ENCODE assay signal across 8 cellular contexts in genomic region chr19:1437609-1438008, GRCh38. TPM values are rescaled to one million over a fixed set of nuclear protein-coding genes. Genes with fewer than 3 reads are reported as not detected.
A peak's percentile ranks its signal among the peaks of the same experiment; 100 is the strongest.
DNase-seq lines count a peak whose midpoint lies in the region; ATAC-seq, FAIRE-seq and TF ChIP-seq lines count a peak whose summit lies in the region.
"Had no signal": no experiment of that assay in that cellular context is flagged by ENCODE, and none has a peak within 500 bp of the region (broad histone marks: within the 10 kb centered on the region; RNA-seq: fewer than 3 reads in every experiment).

No MANE protein-coding gene starts in this region.

- H4K20me1 ChIP-seq in GM23338 (replicated peaks; ENCODE audit: insufficient read depth): peaks cover 38% of the 10 kb centered on the region

- no peaks in the 10 kb centered on the region for H3K27me3 ChIP-seq in GM23338 (ENCODE audit: insufficient read depth)
- no peaks in the 10 kb centered on the region for H3K27me3 ChIP-seq in Peyer's patch
- no peaks in the 10 kb centered on the region for H3K27me3 ChIP-seq in esophagus muscularis mucosa
- H3K27me3 ChIP-seq in skeletal muscle tissue (ENCODE audit: control insufficient read depth in 3 of 3, insufficient read depth in 3 of 3, low read length in 3 of 3): no peaks in the 10 kb centered on the region
- no peaks in the 10 kb centered on the region for H3K27me3 ChIP-seq in ovary
- H3K27me3 ChIP-seq: foreskin keratinocyte had no signal

- intact Hi-C loops in esophagus muscularis mucosa (cut with DNase I): no loop called here
- intact Hi-C loops in ovary (cut with DNase I): loop anchor here in 1 of 4 donors (2.0 kb wide), 1 partner anchor 19 kb away; no protein-coding TSS in a partner anchor

- peaks cover 66% of the 10 kb centered on the region for H3F3A ChIP-seq in GM23338 (replicated peaks; ENCODE audit: low read depth)

- peak overlapping the region; percentile 0; the same call in 1 of the 2 replicates for H3K4me2 ChIP-seq in GM23338

- peak overlapping the region; percentile 97; the same call in 1 of the 2 replicates for H3K4me3 ChIP-seq in GM23338
- H3K4me3 ChIP-seq in Peyer's patch: peak overlapping the region in 3 of 4 donors; percentile 70 to 84 (median 70)
- peak overlapping the region; percentile 68 to 98 (median 88) for H3K4me3 ChIP-seq in esophagus muscularis mucosa
- H3K4me3 ChIP-seq in skeletal muscle tissue (ENCODE audit: low read length in 3 of 3): peak overlapping the region; percentile 67 to 94 (median 94)
- H3K4me3 ChIP-seq in ovary: no peak overlapping the region

- TF ChIP-seq EP300 in esophagus muscularis mucosa (IDR thresholded peaks at IDR 0.05) (no peak), ovary (IDR thresholded peaks at IDR 0.05) (no peak)

- no peaks in the 10 kb centered on the region for H3K9me2 ChIP-seq in GM23338 (ENCODE audit: insufficient read depth)

- H3K79me2 ChIP-seq in GM23338 (replicated peaks; ENCODE audit: insufficient read depth): peaks cover 24% of the 10 kb centered on the region

- H2AFZ ChIP-seq in GM23338: no peak overlapping the region

- peak overlapping the region in 2 of 3 donors; percentile 65 to 79 for H3K9ac ChIP-seq in skeletal muscle tissue (ENCODE audit: low read depth in 1 of 3, low read length in 3 of 3)

- peaks cover 56% of the 10 kb centered on the region for H3K36me3 Mint-ChIP-seq in GM23338 (ENCODE audit: low read depth)

- no peaks in the 10 kb centered on the region; the same call in 2 of the 3 replicates for H3K9me3 Mint-ChIP-seq in GM23338

- TF ChIP-seq POLR2A in Peyer's patch (IDR thresholded peaks at IDR 0.05) (no peak), esophagus muscularis mucosa (IDR thresholded peaks at IDR 0.05; ENCODE audit: low read depth) (no peak), ovary (IDR thresholded peaks at IDR 0.05) (no peak)

- no peak for FAIRE-seq in urothelium cell line (lab: Jason Lieb, UNC)

- no peak for ATAC-seq in GM23338

- H3K36me3 ChIP-seq in GM23338 (ENCODE audit: insufficient read depth): peaks cover 24% of the 10 kb centered on the region
- peaks cover 0 to 60% (median 0%) of the 10 kb centered on the region in 3 donors for H3K36me3 ChIP-seq in Peyer's patch
- H3K36me3 ChIP-seq in esophagus muscularis mucosa: peaks cover 48 to 68% (median 64%) of the 10 kb centered on the region in 4 donors
- peaks cover 44 to 49% (median 46%) of the 10 kb centered on the region in 3 donors for H3K36me3 ChIP-seq in skeletal muscle tissue (ENCODE audit: control insufficient read depth in 3 of 3, insufficient read depth in 3 of 3, low read length in 3 of 3)
- no peaks in the 10 kb centered on the region for H3K36me3 ChIP-seq in ovary

- no peak for DNase-seq in GM23338 (ENCODE audit: low spot score)
- no peak for DNase-seq in Peyer's patch
- no peak for DNase-seq in esophagus muscularis mucosa (ENCODE audit: extremely low spot score)
- no peak for DNase-seq in T1000 (lab: John Stamatoyannopoulos, UW)
- DNase-seq in urothelium cell line (ENCODE audit: low spot score): no peak
- no peak for DNase-seq in ovary

- peaks cover 30% of the 10 kb centered on the region for H3K27me3 Mint-ChIP-seq in GM23338 (ENCODE audit: insufficient read depth, low read depth, poor library complexity)

- 61% methylated on average over 8 of the region's 8 CpGs for WGBS in esophagus muscularis mucosa
- WGBS in ovary, 3 donors: 2 to 14% (median 2%) methylated on average over 8 of the region's 8 CpGs

- H3K9me3 ChIP-seq in Peyer's patch: no peaks in the 10 kb centered on the region
- H3K9me3 ChIP-seq in esophagus muscularis mucosa: no peaks in the 10 kb centered on the region
- H3K9me3 ChIP-seq in skeletal muscle tissue (ENCODE audit: control insufficient read depth in 3 of 3, low read length in 3 of 3): no peaks in the 10 kb centered on the region
- H3K9me3 ChIP-seq in ovary: no peaks in the 10 kb centered on the region

- H3K27ac ChIP-seq in GM23338 (ENCODE audit: low read depth): no peak overlapping the region
- peak overlapping the region in 3 of 4 donors; percentile 56 to 88 (median 87) for H3K27ac ChIP-seq in Peyer's patch
- H3K27ac ChIP-seq in esophagus muscularis mucosa (replicated peaks in 1 of 4): no peak overlapping the region
- H3K27ac ChIP-seq in skeletal muscle tissue (ENCODE audit: low read depth, low read length): no peak overlapping the region
- no peak overlapping the region for H3K27ac ChIP-seq in ovary

- H3K27ac Mint-ChIP-seq in GM23338: peak overlapping the region; percentile 100; the same call in 1 of the 2 replicates

- H3K4me1 ChIP-seq in GM23338 (ENCODE audit: insufficient read depth) (peaks cover 9% of the 10 kb centered on the region; the same call in 1 of the 2 replicates), Peyer's patch (peaks cover 0 to 15% (median 9%) of the 10 kb centered on the region in 4 donors), esophagus muscularis mucosa (peaks cover 15 to 32% (median 27%) of the 10 kb centered on the region in 4 donors), skeletal muscle tissue (ENCODE audit: control insufficient read depth in 3 of 3, insufficient read depth in 3 of 3, low read length in 3 of 3) (peaks cover 14 to 37% (median 27%) of the 10 kb centered on the region in 3 donors), ovary (ENCODE audit: insufficient read depth) (peaks cover 6% of the 10 kb centered on the region)
- H3K4me1 ChIP-seq: foreskin keratinocyte had no signal

- TF ChIP-seq CTCF in GM23338 (conservative IDR thresholded peaks at IDR 0.05; ENCODE audit: low read depth in 2 of 2): no peak
- no peak for TF ChIP-seq CTCF in Peyer's patch (IDR thresholded peaks at IDR 0.05)
- TF ChIP-seq CTCF in esophagus muscularis mucosa (IDR thresholded peaks at IDR 0.05): no peak
- TF ChIP-seq CTCF in ovary (IDR thresholded peaks at IDR 0.05): no peak

- H3K4me3 Mint-ChIP-seq in GM23338: peak overlapping the region; percentile 97

- peaks cover 18% of the 10 kb centered on the region for H3K4me1 Mint-ChIP-seq in GM23338

TF ChIP-seq in GM23338, 12 proteins besides CTCF, POLR2A, EP300 and RAD21 (continues in another document):
- TF ChIP-seq EZH2 (IDR thresholded peaks at IDR 0.05; ENCODE audit: low read depth, unreplicated experiment) (no peak), EZH2phosphoT487 (IDR thresholded peaks at IDR 0.05; ENCODE audit: unreplicated experiment) (no peak), ZNF114 (CRISPR knock-in tag; IDR thresholded peaks at IDR 0.05) (no peak)

RNA-seq across cellular contexts. Expression of gene RPS15, which starts 0.6 kb away (rescaled TPM):
- 2,953 and 3,723 TPM in 2 replicates for total RNA-seq in GM23338 (2014; rRNA removed; shearing (Covaris generic))
- polyA plus RNA-seq in GM23338 (2016; fragmentation: Nextera tagmentation; extraction: Ambion mirVana): 3,861 and 4,267 TPM in 2 replicates
- 1,000 to 10,000 TPM; 1,044 to 1,915 (median 1,354) TPM for total RNA-seq in Peyer's patch
- total RNA-seq in esophagus muscularis mucosa: 1,000 to 10,000 TPM; 1,297 to 2,978 (median 2,171) TPM
- total RNA-seq in skeletal muscle tissue: 354 TPM
- 1,000 to 10,000 TPM; 1,643 to 7,253 (median 2,328) TPM for total RNA-seq in ovary
- 1,000 to 10,000 TPM in 1 of 2 donors, 100 to 1,000 TPM in 1; 174 to 5,234 TPM for polyA plus RNA-seq in ovary

RNA-seq across cellular contexts. Expression of gene APC2, which starts 12.3 kb away (rescaled TPM):
- total RNA-seq in GM23338 (2014; rRNA removed; shearing (Covaris generic)): 14.3 and 18.3 TPM in 2 replicates
- polyA plus RNA-seq in GM23338 (2016; fragmentation: Nextera tagmentation; extraction: Ambion mirVana) (1.4 TPM in 2 replicates), ovary (under 1 TPM in 1 of 2 donors, not detected in 1; 0.02 TPM)
- total RNA-seq in Peyer's patch (under 1 TPM in 3 of 4 donors, not detected in 1; 0.18 to 0.76 (median 0.27) TPM), esophagus muscularis mucosa (1 to 10 TPM in 2 of 4 donors, under 1 TPM in 2; 0.42 to 1.8 (median 1.2) TPM), skeletal muscle tissue (1.0 TPM), ovary (under 1 TPM; under 0.01 to 0.28 (median 0.12) TPM)

RNA-seq across cellular contexts. Expression of gene DAZAP1, which starts 30.2 kb away (rescaled TPM):
- 180 and 194 TPM in 2 replicates for total RNA-seq in GM23338 (2014; rRNA removed; shearing (Covaris generic))
- polyA plus RNA-seq in GM23338 (2016; fragmentation: Nextera tagmentation; extraction: Ambion mirVana) (44.1 and 48.1 TPM in 2 replicates), ovary (10 to 100 TPM; 29.6 to 58.5 TPM)
- total RNA-seq in Peyer's patch (10 to 100 TPM; 37.5 to 90.9 (median 58.2) TPM), esophagus muscularis mucosa (10 to 100 TPM; 44.9 to 79.4 (median 52.9) TPM), skeletal muscle tissue (27.1 TPM), ovary (100 to 1,000 TPM in 1 of 7 donors, 10 to 100 TPM in 6; 35.4 to 113 (median 79.5) TPM)

RNA-seq across cellular contexts. Expression of gene GAMT, which starts 36.3 kb away (rescaled TPM):
- total RNA-seq in GM23338 (2014; rRNA removed; shearing (Covaris generic)): 21.5 and 27.3 TPM in 2 replicates
- polyA plus RNA-seq in GM23338 (2016; fragmentation: Nextera tagmentation; extraction: Ambion mirVana): 33.6 and 36.9 TPM in 2 replicates
- 1 to 10 TPM in 2 of 4 donors, not detected in 2; 2.5 to 3.1 TPM for total RNA-seq in Peyer's patch
- 10 to 100 TPM in 3 of 4 donors, 1 to 10 TPM in 1; 5.8 to 13.4 (median 11.9) TPM for total RNA-seq in esophagus muscularis mucosa
- 101 TPM for total RNA-seq in skeletal muscle tissue
- total RNA-seq in ovary: 10 to 100 TPM in 6 of 7 donors, 1 to 10 TPM in 1; 8.3 to 34.1 (median 20.1) TPM
- 10 to 100 TPM in 1 of 2 donors, 1 to 10 TPM in 1; 8.0 to 13.8 TPM for polyA plus RNA-seq in ovary

RNA-seq across cellular contexts. Expression of gene C19orf25, which starts 41.4 kb away (rescaled TPM):
- 61.1 and 64.9 TPM in 2 replicates for total RNA-seq in GM23338 (2014; rRNA removed; shearing (Covaris generic))
- polyA plus RNA-seq in GM23338 (2016; fragmentation: Nextera tagmentation; extraction: Ambion mirVana): 43.5 and 50.1 TPM in 2 replicates
- 10 to 100 TPM; 35.5 to 68.5 (median 61.9) TPM for total RNA-seq in Peyer's patch
- total RNA-seq in esophagus muscularis mucosa: 10 to 100 TPM; 21.6 to 43.6 (median 29.8) TPM
- 11.5 TPM for total RNA-seq in skeletal muscle tissue
- total RNA-seq in ovary: 10 to 100 TPM; 15.3 to 25.8 (median 22.2) TPM
- 10 to 100 TPM in 1 of 2 donors, 1 to 10 TPM in 1; 1.1 to 26.3 TPM for polyA plus RNA-seq in ovary

Comparison
In these comparisons a context has a peak if more than half of its experiments do, and no peak if none do; other contexts are left out.
1. H3K27ac ChIP-seq: peak in Peyer's patch (3 of 4); none in GM23338 (single experiment), esophagus muscularis mucosa (0 of 4), skeletal muscle tissue (single experiment) and ovary (0 of 2).